Comparison of ENCODE assay signal across 8 cellular contexts in genomic region chr5:168579987-168580508, GRCh38. TPM values are rescaled to one million over a fixed set of nuclear protein-coding genes. Genes with fewer than 3 reads are reported as not detected.
DNase-seq lines count a peak whose midpoint lies in the region; ATAC-seq, FAIRE-seq and TF ChIP-seq lines count a peak whose summit lies in the region.

No MANE protein-coding gene starts in this region.

- H3K23ac ChIP-seq in mesenchymal stem cell (ENCODE audit: low read length in 2 of 2) = no peak overlapping the region

- TF ChIP-seq CTCF in left ventricle myocardium inferior (IDR thresholded peaks at IDR 0.05; ENCODE audit: borderline replicate concordance) (no peak), ascending aorta (IDR thresholded peaks at IDR 0.05) (no peak), vagina (IDR thresholded peaks at IDR 0.05) (no peak)

- H4K8ac ChIP-seq in mesenchymal stem cell (ENCODE audit: low read length) = peak overlapping the region; percentile 98

- H2BK5ac ChIP-seq in mesenchymal stem cell (ENCODE audit: low read depth, low read length, poor library complexity, severe bottlenecking) = peak overlapping the region; percentile 1

- no peak for FAIRE-seq in GM19239 (lab: Jason Lieb, UNC)

- H2AFZ ChIP-seq in mesenchymal stem cell (ENCODE audit: low read depth, low read length) = no peak overlapping the region

- peak overlapping the region; percentile 23 to 89 for H2BK12ac ChIP-seq in mesenchymal stem cell (ENCODE audit: low read length in 2 of 2)

- H3K27ac ChIP-seq in left ventricle myocardium inferior (replicated peaks) (peak overlapping the region; percentile 97), ascending aorta (peak overlapping the region; percentile 95 to 98), mesenchymal stem cell (ENCODE audit: low read length, poor library complexity, severe bottlenecking) (peak overlapping the region; percentile 88), vagina (peak overlapping the region; percentile 96)

- peak overlapping the region; percentile 81 for H3K4ac ChIP-seq in mesenchymal stem cell (ENCODE audit: low read depth in 1 of 2, low read length in 2 of 2)

- H3K18ac ChIP-seq in mesenchymal stem cell (ENCODE audit: low read depth in 1 of 2, low read length in 2 of 2) = peak overlapping the region; percentile 86 to 92

- H3K79me1 ChIP-seq in mesenchymal stem cell (replicated peaks; ENCODE audit: low read length, poor library complexity, severe bottlenecking) = no peaks in the 10 kb centered on the region

- H3K27me3 ChIP-seq in left ventricle myocardium inferior (ENCODE audit: low read depth) (no peaks in the 10 kb centered on the region), ascending aorta (no peaks in the 10 kb centered on the region), mesenchymal stem cell (ENCODE audit: control insufficient read depth in 1 of 2, insufficient read depth in 1 of 2, low read length in 2 of 2) (peaks cover 0 to 1% of the 10 kb centered on the region in 2 experiments), vagina (no peaks in the 10 kb centered on the region)

- intact Hi-C loops in left ventricle myocardium inferior (cut with micrococcal nuclease) = loop anchor here (10.0 kb wide), 1 partner anchor 85 kb away; no protein-coding TSS in a partner anchor
- intact Hi-C loops in left ventricle myocardium superior (cut with micrococcal nuclease) = no loop called here
- intact Hi-C loops in ascending aorta (cut with DNase I) = loop anchor here (1.0 to 5.0 kb wide), 5 partner anchors 27 to 1003 kb away; partner anchors contain the start of genes RARS1, SLIT3 and SPDL1
- intact Hi-C loops in vagina (cut with DNase I) = no loop called here

- H3K4me3 ChIP-seq in left ventricle myocardium inferior (peak overlapping the region; percentile 97), ascending aorta (peak overlapping the region; percentile 35 to 85), mesenchymal stem cell (ENCODE audit: insufficient read depth in 1 of 2, low read depth in 1 of 2, low read length in 2 of 2) (peak overlapping the region in 1 of 2 experiments; percentile 96), vagina (peak overlapping the region; percentile 90 to 93)

- no peak for ATAC-seq in left ventricle myocardium superior
- no peak for ATAC-seq in HG02852 (IDR thresholded peaks at IDR 0.05; ENCODE audit: unreplicated experiment)
- no peak for ATAC-seq in GM18502 (IDR thresholded peaks at IDR 0.05; ENCODE audit: poor library complexity, unreplicated experiment)

- peak overlapping the region; percentile 80 for H4K91ac ChIP-seq in mesenchymal stem cell (ENCODE audit: low read length)

- no peaks in the 10 kb centered on the region for H3K9me3 ChIP-seq in left ventricle myocardium inferior (replicated peaks)
- no peaks in the 10 kb centered on the region for H3K9me3 ChIP-seq in ascending aorta
- H3K9me3 ChIP-seq in mesenchymal stem cell (ENCODE audit: control insufficient read depth, low read length) = no peaks in the 10 kb centered on the region
- no peaks in the 10 kb centered on the region for H3K9me3 ChIP-seq in vagina

- peaks cover 51% of the 10 kb centered on the region for H3K4me1 ChIP-seq in left ventricle myocardium inferior
- peaks cover 4 to 14% of the 10 kb centered on the region in 2 donors for H3K4me1 ChIP-seq in ascending aorta
- H3K4me1 ChIP-seq in mesenchymal stem cell (ENCODE audit: control insufficient read depth, insufficient read depth, low read depth, low read length) = peaks cover 6% of the 10 kb centered on the region
- peaks cover 34% of the 10 kb centered on the region for H3K4me1 ChIP-seq in vagina

- peak overlapping the region; percentile 7 for H2BK15ac ChIP-seq in mesenchymal stem cell (ENCODE audit: low read depth, poor library complexity, severe bottlenecking)

- H3K14ac ChIP-seq in mesenchymal stem cell (ENCODE audit: low read length in 2 of 2) = peak overlapping the region in 1 of 2 experiments; percentile 57

- WGBS in mesenchymal stem cell = 18% methylated on average over 9 of the region's 9 CpGs

- peak overlapping the region; percentile 59 for H3K4me2 ChIP-seq in mesenchymal stem cell (ENCODE audit: low read length, poor library complexity, severe bottlenecking)

- H3K9ac ChIP-seq in mesenchymal stem cell (ENCODE audit: low read length) = peak overlapping the region; percentile 91

- H2AK5ac ChIP-seq in mesenchymal stem cell (ENCODE audit: low read length, severe bottlenecking) = peak overlapping the region; percentile 17

- DNase-seq in left ventricle myocardium inferior (no peak), left ventricle myocardium superior (no peak), ascending aorta (ENCODE audit: low spot score in 2 of 2) (no peak), mesenchymal stem cell (no peak), vagina (ENCODE audit: extremely low spot score in 2 of 2) (no peak), GM19239 (ENCODE audit: insufficient read length, low spot score) (no peak)

- H3K36me3 ChIP-seq in left ventricle myocardium inferior (no peaks in the 10 kb centered on the region), ascending aorta (no peaks in the 10 kb centered on the region), mesenchymal stem cell (ENCODE audit: control insufficient read depth in 1 of 2, insufficient read depth in 2 of 2, low read depth in 1 of 2, low read length in 2 of 2) (peaks cover 0 to 3% of the 10 kb centered on the region in 2 experiments), vagina (no peaks in the 10 kb centered on the region)

- TF ChIP-seq POLR2A in vagina (IDR thresholded peaks at IDR 0.05) = peak in 1 of 2 donors; percentile 40

- H2BK120ac ChIP-seq in mesenchymal stem cell (ENCODE audit: low read depth, low read length) = peak overlapping the region; percentile 73

RNA-seq across cellular contexts. Expression of gene PANK3, which starts 0.9 kb away (rescaled TPM):
- 26.3 TPM for total RNA-seq in left ventricle myocardium inferior
- 24.4 TPM for total RNA-seq in left ventricle myocardium superior
- 20.9 TPM for total RNA-seq in ascending aorta
- 27.7 TPM for polyA plus RNA-seq in mesenchymal stem cell (2013, experiment 1 of 2)
- 27.5 TPM for polyA plus RNA-seq in mesenchymal stem cell (2013, experiment 2 of 2)
- total RNA-seq in vagina = 29.5 TPM

RNA-seq across cellular contexts. Expression of gene FBLL1, which starts 50.9 kb away (rescaled TPM):
- not detected for total RNA-seq in left ventricle myocardium inferior
- not detected for total RNA-seq in left ventricle myocardium superior
- total RNA-seq in ascending aorta = not detected
- 0.95 TPM for polyA plus RNA-seq in mesenchymal stem cell (2013, experiment 1 of 2)
- 1.1 TPM for polyA plus RNA-seq in mesenchymal stem cell (2013, experiment 2 of 2)
- not detected for total RNA-seq in vagina

Comparison
In these comparisons a context has a peak if more than half of its experiments do, and no peak if none do; other contexts are left out.
1. intact Hi-C loops: an anchor here in left ventricle myocardium inferior (10.0 kb wide) and ascending aorta (1.0 to 5.0 kb wide); none called in left ventricle myocardium superior and vagina.